Comparison of ENCODE assay signal across 10 cellular contexts in the genomic region with DNA sequence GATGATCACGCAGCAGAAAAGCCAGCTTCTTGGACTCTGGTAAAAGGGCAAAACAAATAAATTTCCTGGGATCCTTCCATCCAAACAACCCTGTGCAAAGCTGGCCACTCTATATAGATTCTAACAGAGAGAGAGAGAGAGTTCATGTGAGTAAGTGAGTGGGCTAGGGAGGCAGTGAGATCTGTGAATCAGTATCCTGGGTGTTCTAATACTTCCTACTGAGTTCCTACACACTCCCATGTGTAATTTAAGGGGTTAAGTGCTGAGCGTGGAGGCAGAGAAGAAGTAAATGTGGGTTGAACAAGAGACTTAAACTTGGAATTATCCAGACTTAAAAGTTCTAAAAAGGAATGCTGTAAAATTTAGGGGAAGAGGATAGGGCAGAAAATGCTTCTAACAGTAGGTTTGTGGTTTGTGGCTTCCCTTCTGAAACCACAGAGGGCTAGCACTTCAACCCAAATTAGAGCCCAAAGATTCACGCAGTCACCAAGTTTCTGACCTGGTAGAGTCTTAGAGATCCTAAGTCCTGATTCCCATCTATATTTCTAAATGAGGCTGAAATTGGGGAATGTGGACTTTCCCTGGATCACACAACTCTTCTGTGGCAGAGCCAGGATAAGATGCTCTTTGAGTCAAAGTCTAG.
DNase-seq lines count a peak whose midpoint lies in the region; ATAC-seq and TF ChIP-seq lines count a peak whose summit lies in the region.
"Had no signal": no experiment of that assay in that cellular context is flagged by ENCODE, and none has a peak within 500 bp of the region (broad histone marks: within the 10 kb centered on the region; RNA-seq: fewer than 3 reads in every experiment).

No MANE protein-coding gene starts in this region.

- no peak overlapping the region for H3K4me2 ChIP-seq in fibroblast of lung (ENCODE audit: extremely low read depth, insufficient read depth, low read length)

- H3K4me3 ChIP-seq in fibroblast of lung (replicated peaks in 1 of 4; ENCODE audit: control extremely low read depth in 1 of 4, insufficient read depth in 1 of 4, low read depth in 3 of 4, low read length in 4 of 4) = no peak overlapping the region
- H3K4me3 ChIP-seq in vagina = no peak overlapping the region
- H3K4me3 ChIP-seq in CD4-positive, alpha-beta memory T cell (ENCODE audit: low read length in 2 of 2) = no peak overlapping the region

- H2AFZ ChIP-seq in fibroblast of lung (ENCODE audit: low read length) = no peak overlapping the region

- H3K27me3 ChIP-seq in fibroblast of lung (ENCODE audit: control insufficient read depth, insufficient read depth, low read length) = no peaks in the 10 kb centered on the region
- no peaks in the 10 kb centered on the region for H3K27me3 ChIP-seq in vagina
- no peaks in the 10 kb centered on the region for H3K27me3 ChIP-seq in CD4-positive, alpha-beta memory T cell (ENCODE audit: insufficient read depth, low read length)

- DNase-seq in fibroblast of lung (ENCODE audit: low read depth in 2 of 2) (peak; percentile 38 to 79), cerebellar cortex (ENCODE audit: low spot score) (no peak), glutamatergic neuron (no peak), vagina (ENCODE audit: extremely low spot score in 2 of 2) (no peak)
- DNase-seq in CD4-positive, alpha-beta memory T cell = no peak
- DNase-seq: activated gamma-delta T cell, NCI-H510A had no signal

- peaks cover 18% of the 10 kb centered on the region for H3K4me1 Mint-ChIP-seq in glutamatergic neuron (ENCODE audit: low read depth, unreplicated experiment)
- H3K4me1 Mint-ChIP-seq in CD4-positive, alpha-beta memory T cell = peaks cover 0 to 6% (median under 1%) of the 10 kb centered on the region in 4 donors

- no peaks in the 10 kb centered on the region for H3K36me3 Mint-ChIP-seq in glutamatergic neuron (ENCODE audit: unreplicated experiment)
- no peaks in the 10 kb centered on the region for H3K36me3 Mint-ChIP-seq in CD4-positive, alpha-beta memory T cell

- H3K27me3 Mint-ChIP-seq in glutamatergic neuron (ENCODE audit: unreplicated experiment) = no peaks in the 10 kb centered on the region
- peaks cover 8 to 13% of the 10 kb centered on the region in 2 donors for H3K27me3 Mint-ChIP-seq in CD4-positive, alpha-beta memory T cell

- no peaks in the 10 kb centered on the region for H4K20me1 ChIP-seq in fibroblast of lung (ENCODE audit: control insufficient read depth, extremely low read depth, insufficient read depth, low read length)

- H3K27ac Mint-ChIP-seq in glutamatergic neuron (ENCODE audit: unreplicated experiment) = no peak overlapping the region
- no peak overlapping the region for H3K27ac Mint-ChIP-seq in CD4-positive, alpha-beta memory T cell

- H3K9ac ChIP-seq in fibroblast of lung (ENCODE audit: insufficient read depth, low read length) = no peak overlapping the region

- no peak for TF ChIP-seq POLR2A in vagina (IDR thresholded peaks at IDR 0.05)

- peaks cover 2% of the 10 kb centered on the region for H3K36me3 ChIP-seq in fibroblast of lung (ENCODE audit: control insufficient read depth, insufficient read depth, low read length)
- no peaks in the 10 kb centered on the region for H3K36me3 ChIP-seq in vagina
- H3K36me3 ChIP-seq in CD4-positive, alpha-beta memory T cell (ENCODE audit: insufficient read depth, low read length) = no peaks in the 10 kb centered on the region

- ATAC-seq in GM18502 (IDR thresholded peaks at IDR 0.05; ENCODE audit: poor library complexity, unreplicated experiment) (peak; percentile 84), GM21717 (IDR thresholded peaks at IDR 0.05; ENCODE audit: unreplicated experiment) (peak; percentile 78), HG03571 (IDR thresholded peaks at IDR 0.05; ENCODE audit: unreplicated experiment) (peak; percentile 70)

- no peak for TF ChIP-seq CTCF in fibroblast of lung (conservative IDR thresholded peaks at IDR 0.05 in 1 of 2, IDR thresholded peaks at IDR 0.05 in 1 of 2; ENCODE audit: low read depth in 1 of 2, low read length in 2 of 2)
- no peak for TF ChIP-seq CTCF in glutamatergic neuron (IDR thresholded peaks at IDR 0.05; ENCODE audit: partially characterized antibody, unreplicated experiment)
- TF ChIP-seq CTCF in vagina (IDR thresholded peaks at IDR 0.05) = no peak

- intact Hi-C loops in vagina (cut with DNase I) = no loop called here
- intact Hi-C loops in CD4-positive, alpha-beta memory T cell (cut with micrococcal nuclease) = no loop called here

- POLR2A ChIA-PET in CD4-positive, alpha-beta memory T cell (lab: Charles Lee; ENCODE audit: partially characterized antibody) = no interaction called here

- H3K27ac ChIP-seq in fibroblast of lung (ENCODE audit: insufficient read depth, low read length) (no peak overlapping the region), vagina (no peak overlapping the region)
- H3K27ac ChIP-seq in CD4-positive, alpha-beta memory T cell (ENCODE audit: low read depth, low read length) = no peak overlapping the region

- no peaks in the 10 kb centered on the region for H3K79me2 ChIP-seq in fibroblast of lung (ENCODE audit: control insufficient read depth, insufficient read depth, low read length)

- H3K9me3 ChIP-seq in fibroblast of lung (ENCODE audit: control insufficient read depth, insufficient read depth, low read depth, low read length) = no peaks in the 10 kb centered on the region
- H3K9me3 ChIP-seq in vagina = no peaks in the 10 kb centered on the region
- no peaks in the 10 kb centered on the region for H3K9me3 ChIP-seq in CD4-positive, alpha-beta memory T cell (ENCODE audit: control insufficient read depth in 1 of 2, low read length in 2 of 2)

- H3K4me1 ChIP-seq in fibroblast of lung (ENCODE audit: control insufficient read depth, extremely low read depth, insufficient read depth, low read length) (no peaks in the 10 kb centered on the region), vagina (peaks cover 11% of the 10 kb centered on the region)
- H3K4me1 ChIP-seq in CD4-positive, alpha-beta memory T cell (ENCODE audit: insufficient read depth, low read length) = no peaks in the 10 kb centered on the region

- peaks cover 2% of the 10 kb centered on the region for H3K9me3 Mint-ChIP-seq in glutamatergic neuron (ENCODE audit: unreplicated experiment)
- peaks cover 0 to 2% (median 0%) of the 10 kb centered on the region in 8 donors for H3K9me3 Mint-ChIP-seq in CD4-positive, alpha-beta memory T cell

- CTCF ChIA-PET in CD4-positive, alpha-beta memory T cell (lab: Charles Lee; ENCODE audit: partially characterized antibody) = no interaction called here

- H3K4me3 Mint-ChIP-seq in glutamatergic neuron (ENCODE audit: unreplicated experiment) = no peak overlapping the region
- H3K4me3 Mint-ChIP-seq in CD4-positive, alpha-beta memory T cell = no peak overlapping the region

Comparison
In these comparisons a context has a peak if more than half of its experiments do, and no peak if none do; other contexts are left out.
1. DNase-seq: peak in fibroblast of lung (2 of 2); none in cerebellar cortex (single experiment), glutamatergic neuron (single experiment), vagina (0 of 2) and CD4-positive, alpha-beta memory T cell (0 of 5).
2. Peak in every context shown above with its lines, with median percentiles within 50 percentile points of each other: ATAC-seq.